Comparison of ENCODE assay signal across 20 cellular contexts in the genomic region with DNA sequence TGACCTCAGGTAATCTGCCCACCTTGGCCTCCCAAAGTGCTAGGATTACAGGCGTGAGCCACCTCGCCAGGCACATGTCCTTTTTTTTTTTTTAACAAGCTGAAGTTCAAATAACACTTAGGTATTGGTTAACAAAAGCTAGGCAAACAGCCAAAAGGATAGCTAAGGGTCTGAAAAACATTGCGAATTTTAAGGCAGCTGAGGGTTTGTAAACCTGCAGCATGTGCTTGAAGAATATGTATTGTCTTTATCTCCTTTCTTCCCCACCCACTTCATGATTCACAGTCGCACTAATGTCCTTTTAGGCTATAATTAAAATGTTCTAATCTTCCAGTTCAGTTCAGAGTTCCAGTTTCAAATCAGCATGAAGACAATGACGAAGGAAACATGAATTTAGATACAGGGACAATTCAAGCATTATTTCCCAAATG. TPM values are rescaled to one million over a fixed set of nuclear protein-coding genes. Genes with fewer than 3 reads are reported as not detected.
DNase-seq lines count a peak whose midpoint lies in the region; ATAC-seq, FAIRE-seq and TF ChIP-seq lines count a peak whose summit lies in the region.
"Had no signal": no experiment of that assay in that cellular context is flagged by ENCODE, and none has a peak within 500 bp of the region (broad histone marks: within the 10 kb centered on the region; RNA-seq: fewer than 3 reads in every experiment).

No MANE protein-coding gene starts in this region.

- H3K27me3 ChIP-seq in endothelial cell of umbilical vein (ENCODE audit: control insufficient read depth in 2 of 2, insufficient read depth in 2 of 2, low read length in 2 of 2) (no peaks in the 10 kb centered on the region), small intestine (ENCODE audit: control insufficient read depth in 2 of 2, insufficient read depth in 2 of 2, low read length in 2 of 2) (no peaks in the 10 kb centered on the region), WERI-Rb-1 (ENCODE audit: insufficient read depth, low read depth, severe bottlenecking) (no peaks in the 10 kb centered on the region)
- H3K27me3 ChIP-seq: stomach had no signal

- no peak for ATAC-seq in GM21390 (IDR thresholded peaks at IDR 0.05; ENCODE audit: unreplicated experiment)
- ATAC-seq: A549; activated CD8-positive, alpha-beta T cell treated with anti-CD3 and anti-CD28 coated beads, Interleukin-2, amount 10 ng/mL, durations not matched to agents 7 days and 5 days; K562; natural killer cell treated with Interleukin-12 subunit alpha and Interleukin-12 subunit beta and Interleukin-15 and Interleukin-18, amount 100 ng/mL, for 72 hours had no signal

- dilution Hi-C loops in endothelial cell of umbilical vein (cut with MboI; ENCODE audit: extremely low pct_ligation_motif_present, low sequenced_read_pairs): no loop called here

- H4K20me1 ChIP-seq in endothelial cell of umbilical vein (replicated peaks; ENCODE audit: control insufficient read depth, extremely low read depth, insufficient read depth, low read length): no peaks in the 10 kb centered on the region

- intact Hi-C loops in endothelial cell of umbilical vein (cut with micrococcal nuclease): loop anchor here (1.0 kb wide), 1 partner anchor 86 kb away; a partner anchor contains a TSS

- CTCF ChIA-PET in endothelial cell of umbilical vein (lab: Charles Lee): interaction anchor here (0.6 to 2.2 kb wide), 5 partner anchors 11 to 117 kb away, joined by 3 to 11 read pairs (median 4); a partner anchor contains a TSS

- no peaks in the 10 kb centered on the region for H3K9me3 ChIP-seq in endothelial cell of umbilical vein (replicated peaks; ENCODE audit: control insufficient read depth, insufficient read depth, low read length)
- H3K9me3 ChIP-seq in small intestine (ENCODE audit: control insufficient read depth, low read depth): no peaks in the 10 kb centered on the region
- H3K9me3 ChIP-seq in WERI-Rb-1 (ENCODE audit: severe bottlenecking): no peaks in the 10 kb centered on the region
- H3K9me3 ChIP-seq: A549, prostate gland, stomach had no signal

- H3K27ac ChIP-seq in endothelial cell of umbilical vein (ENCODE audit: insufficient read depth, low read depth, low read length) (peak overlapping the region; percentile 60), small intestine (ENCODE audit: low read depth in 1 of 2, low read length in 1 of 2) (no peak overlapping the region), WERI-Rb-1 (no peak overlapping the region)
- H3K27ac ChIP-seq: A549, prostate gland had no signal

- H3K4me3 ChIP-seq in endothelial cell of umbilical vein (replicated peaks in 1 of 3; ENCODE audit: insufficient read depth in 1 of 3, low read depth in 1 of 3, low read length in 3 of 3) (no peak overlapping the region), small intestine (ENCODE audit: low read depth in 1 of 2, low read length in 2 of 2) (no peak overlapping the region), WERI-Rb-1 (ENCODE audit: low read depth, low read length) (no peak overlapping the region)
- H3K4me3 ChIP-seq: A549, K562, lung, prostate gland, stomach had no signal

- peaks cover 39% of the 10 kb centered on the region for H3K4me1 ChIP-seq in endothelial cell of umbilical vein (ENCODE audit: control insufficient read depth, extremely low read depth, insufficient read depth, low read length)
- H3K4me1 ChIP-seq in small intestine (ENCODE audit: control insufficient read depth in 2 of 2, insufficient read depth in 1 of 2, low read depth in 1 of 2, low read length in 1 of 2): no peaks in the 10 kb centered on the region

- WGBS in small intestine, 3 donors: 16 to 61% (median 44%) methylated on average over 5 of the region's 5 CpGs

- H3K9ac ChIP-seq in endothelial cell of umbilical vein (replicated peaks; ENCODE audit: extremely low read depth, insufficient read depth, low read length): no peak overlapping the region

- H3K9me1 ChIP-seq in endothelial cell of umbilical vein (replicated peaks; ENCODE audit: control insufficient read depth, extremely low read depth, insufficient read depth, low read length): no peaks in the 10 kb centered on the region

- peaks cover 4% of the 10 kb centered on the region for H3K79me2 ChIP-seq in endothelial cell of umbilical vein (ENCODE audit: control insufficient read depth, insufficient read depth, low read length)

- FAIRE-seq in endothelial cell of umbilical vein (lab: Jason Lieb, UNC) (peak; percentile 28), small intestine (lab: Jason Lieb, UNC) (no peak)
- FAIRE-seq: A549, K562 had no signal

- TF ChIP-seq CTCF in endothelial cell of umbilical vein (IDR thresholded peaks at IDR 0.05; ENCODE audit: extremely low read depth in 1 of 2, insufficient read depth in 1 of 2, low read depth in 1 of 2, low read length in 2 of 2): no peak
- TF ChIP-seq CTCF in WERI-Rb-1 (IDR thresholded peaks at IDR 0.05; ENCODE audit: low read depth, low read length): no peak

- no peak for TF ChIP-seq POLR2A in endothelial cell of umbilical vein (IDR thresholded peaks at IDR 0.05; ENCODE audit: low read depth, low read length)

- POLR2A ChIA-PET in endothelial cell of umbilical vein (lab: Charles Lee): interaction anchor here (0.7 to 1.0 kb wide), 2 partner anchors 12 to 30 kb away, joined by 3 read pairs; a partner anchor contains a TSS

- DNase-seq in NCI-H1436 (lab: John Stamatoyannopoulos, UW) (peak; percentile 4), NCI-H1436 treated with DMSO at 0.1 percent for 48 hours (lab: John Stamatoyannopoulos, UW) (no peak), NCI-H2196 treated with DMSO at 0.1 percent for 48 hours (lab: John Stamatoyannopoulos, UW; ENCODE audit: unreplicated experiment) (peak; percentile 60), endothelial cell of umbilical vein (ENCODE audit: low read depth, low spot score) (peak; percentile 48), small intestine (peak; percentile 84), WERI-Rb-1 (no peak), CD1c-positive myeloid dendritic cell (ENCODE audit: extremely low spot score) (no peak)
- DNase-seq: activated CD8-positive, alpha-beta T cell treated with anti-CD3 and anti-CD28 coated beads, Interleukin-2, amount 10 ng/mL, durations not matched to agents 7 days and 5 days; CD4-positive, alpha-beta memory T cell; NCI-H1048; NCI-H748 treated with DMSO at 0.1 percent for 48 hours; RPMI8226; stomach; SW 1271 had no signal

- peak overlapping the region; percentile 50 for H3K4me2 ChIP-seq in endothelial cell of umbilical vein (ENCODE audit: insufficient read depth, low read length)
- H3K4me2 ChIP-seq: A549 had no signal

- no TSS peak for BruUV-seq in endothelial cell of umbilical vein (replicated peaks; lab: Mats Ljungman, UMichigan)

- H2AFZ ChIP-seq in endothelial cell of umbilical vein (ENCODE audit: low read depth, low read length): no peak overlapping the region

- H3K36me3 ChIP-seq in endothelial cell of umbilical vein (ENCODE audit: control insufficient read depth in 2 of 2, extremely low read depth in 1 of 2, insufficient read depth in 2 of 2, low read length in 2 of 2) (peaks cover 5 to 17% of the 10 kb centered on the region in 2 experiments), small intestine (ENCODE audit: control insufficient read depth in 2 of 2, insufficient read depth in 2 of 2, low read length in 2 of 2) (peaks cover 8% of the 10 kb centered on the region in 2 donors), WERI-Rb-1 (peaks cover 60% of the 10 kb centered on the region)

TF ChIP-seq in endothelial cell of umbilical vein, 7 proteins besides CTCF, POLR2A, EP300 and RAD21:
- TF ChIP-seq JUN (IDR thresholded peaks at IDR 0.05; ENCODE audit: borderline replicate concordance, insufficient read depth, insufficient read length, low read depth): no peak
- no peak for TF ChIP-seq FOS (IDR thresholded peaks at IDR 0.05; ENCODE audit: borderline replicate concordance, insufficient read depth, low read length)
- no peak for TF ChIP-seq EZH2 (IDR thresholded peaks at IDR 0.05; ENCODE audit: borderline replicate concordance, low read depth, low read length, severe bottlenecking)
- TF ChIP-seq, protein P1, sequence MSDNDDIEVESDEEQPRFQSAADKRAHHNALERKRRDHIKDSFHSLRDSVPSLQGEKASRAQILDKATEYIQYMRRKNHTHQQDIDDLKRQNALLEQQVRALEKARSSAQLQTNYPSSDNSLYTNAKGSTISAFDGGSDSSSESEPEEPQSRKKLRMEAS (IDR thresholded peaks at IDR 0.05; ENCODE audit: insufficient read depth, insufficient read length): no peak
- no peak for TF ChIP-seq GATA2 (IDR thresholded peaks at IDR 0.05; ENCODE audit: insufficient read depth, insufficient read length, low read depth, low read length)
- no peak for TF ChIP-seq POLR2AphosphoS5 (IDR thresholded peaks at IDR 0.05; ENCODE audit: insufficient read depth, low read depth, low read length)
- TF ChIP-seq MYC (IDR thresholded peaks at IDR 0.05; ENCODE audit: low read depth, low read length): no peak
TF ChIP-seq in endothelial cell of umbilical vein: peak in this region for 0.

RNA-seq across cellular contexts. Expression of a gene that starts 30.1 kb away (rescaled TPM):
- total RNA-seq in endothelial cell of umbilical vein: 60.4 and 66.4 TPM in 2 replicates
- polyA plus RNA-seq in endothelial cell of umbilical vein (108 and 118 TPM in 2 replicates), small intestine (10 to 100 TPM; 10.1 to 22.3 (median 15.4) TPM)
- 56.7 and 64.6 TPM in 2 replicates for polyA plus RNA-seq in endothelial cell of umbilical vein (2011; cell fraction: cytosol; rRNA removed)
- polyA plus RNA-seq in endothelial cell of umbilical vein (2011; cell fraction: nucleus; rRNA removed): 123 and 124 TPM in 2 replicates
- polyA plus RNA-seq in endothelial cell of umbilical vein (2012): 44.3 and 44.7 TPM in 2 replicates
- 142 and 152 TPM in 2 replicates for polyA minus RNA-seq in endothelial cell of umbilical vein
- 22.2 TPM for polyA minus RNA-seq in endothelial cell of umbilical vein (2011; cell fraction: cytosol; rRNA and poly(A)+ RNA removed)
- 60.6 and 113 TPM in 2 replicates for polyA minus RNA-seq in endothelial cell of umbilical vein (2011; cell fraction: nucleus; rRNA and poly(A)+ RNA removed)

Comparison
In these comparisons a context has a peak if more than half of its experiments do, and no peak if none do; other contexts are left out.
1. DNase-seq: peak in NCI-H1436 (single experiment), NCI-H2196 treated with DMSO at 0.1 percent for 48 hours (single experiment), endothelial cell of umbilical vein (single experiment) and small intestine (single experiment); none in NCI-H1436 treated with DMSO at 0.1 percent for 48 hours (single experiment), WERI-Rb-1 (single experiment) and CD1c-positive myeloid dendritic cell (single experiment).